Comparison of ENCODE assay signal across 1 cellular context in the genomic region with DNA sequence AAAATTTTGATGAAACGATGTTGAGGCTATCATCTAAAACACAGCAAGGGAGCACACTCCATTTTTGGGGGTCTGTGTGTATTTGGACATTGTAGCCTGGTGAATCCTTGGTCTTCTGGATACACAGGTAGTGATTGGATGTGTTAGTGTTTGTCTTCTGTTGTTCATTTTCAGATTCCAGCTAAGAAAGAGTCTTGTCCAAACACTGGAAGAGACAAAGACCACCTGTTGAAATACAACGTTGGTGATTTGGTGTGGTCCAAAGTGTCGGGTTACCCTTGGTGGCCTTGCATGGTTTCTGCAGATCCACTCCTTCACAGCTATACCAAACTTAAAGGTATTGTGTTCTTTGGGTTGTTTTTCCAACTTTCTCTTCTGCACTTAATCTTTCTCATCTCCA.
TF ChIP-seq lines count a peak whose summit lies in the region.

No MANE protein-coding gene starts in this region.

TF ChIP-seq in HepG2, 621 proteins besides CTCF, POLR2A, EP300 and RAD21 (continues in another document):
- TF ChIP-seq ZNF577 (CRISPR knock-in tag; IDR thresholded peaks at IDR 0.05; ENCODE audit: borderline replicate concordance, low read depth), result no peak
- TF ChIP-seq CENPX (CRISPR knock-in tag; IDR thresholded peaks at IDR 0.05), result no peak
- TF ChIP-seq SNAI1 (CRISPR knock-in tag; IDR thresholded peaks at IDR 0.05; ENCODE audit: borderline replicate concordance), result no peak
- TF ChIP-seq SP4 (CRISPR knock-in tag; IDR thresholded peaks at IDR 0.05), result no peak
- no peak for TF ChIP-seq DMAP1 (CRISPR knock-in tag; IDR thresholded peaks at IDR 0.05)
- TF ChIP-seq HNRNPK (IDR thresholded peaks at IDR 0.05; ENCODE audit: low read depth, low read length, poor library complexity, severe bottlenecking), result no peak
- TF ChIP-seq, protein P1, sequence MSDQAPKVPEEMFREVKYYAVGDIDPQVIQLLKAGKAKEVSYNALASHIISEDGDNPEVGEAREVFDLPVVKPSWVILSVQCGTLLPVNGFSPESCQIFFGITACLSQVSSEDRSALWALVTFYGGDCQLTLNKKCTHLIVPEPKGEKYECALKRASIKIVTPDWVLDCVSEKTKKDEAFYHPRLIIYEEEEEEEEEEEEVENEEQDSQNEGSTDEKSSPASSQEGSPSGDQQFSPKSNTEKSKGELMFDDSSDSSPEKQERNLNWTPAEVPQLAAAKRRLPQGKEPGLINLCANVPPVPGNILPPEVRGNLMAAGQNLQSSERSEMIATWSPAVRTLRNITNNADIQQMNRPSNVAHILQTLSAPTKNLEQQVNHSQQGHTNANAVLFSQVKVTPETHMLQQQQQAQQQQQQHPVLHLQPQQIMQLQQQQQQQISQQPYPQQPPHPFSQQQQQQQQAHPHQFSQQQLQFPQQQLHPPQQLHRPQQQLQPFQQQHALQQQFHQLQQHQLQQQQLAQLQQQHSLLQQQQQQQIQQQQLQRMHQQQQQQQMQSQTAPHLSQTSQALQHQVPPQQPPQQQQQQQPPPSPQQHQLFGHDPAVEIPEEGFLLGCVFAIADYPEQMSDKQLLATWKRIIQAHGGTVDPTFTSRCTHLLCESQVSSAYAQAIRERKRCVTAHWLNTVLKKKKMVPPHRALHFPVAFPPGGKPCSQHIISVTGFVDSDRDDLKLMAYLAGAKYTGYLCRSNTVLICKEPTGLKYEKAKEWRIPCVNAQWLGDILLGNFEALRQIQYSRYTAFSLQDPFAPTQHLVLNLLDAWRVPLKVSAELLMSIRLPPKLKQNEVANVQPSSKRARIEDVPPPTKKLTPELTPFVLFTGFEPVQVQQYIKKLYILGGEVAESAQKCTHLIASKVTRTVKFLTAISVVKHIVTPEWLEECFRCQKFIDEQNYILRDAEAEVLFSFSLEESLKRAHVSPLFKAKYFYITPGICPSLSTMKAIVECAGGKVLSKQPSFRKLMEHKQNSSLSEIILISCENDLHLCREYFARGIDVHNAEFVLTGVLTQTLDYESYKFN (CRISPR knock-in tag; conservative IDR thresholded peaks at IDR 0.05), result peak; percentile 76
- TF ChIP-seq GATAD2A (CRISPR knock-in tag; IDR thresholded peaks at IDR 0.05), result peak; percentile 63; the same call in 1 of the 2 replicates
- TF ChIP-seq, protein P2, sequence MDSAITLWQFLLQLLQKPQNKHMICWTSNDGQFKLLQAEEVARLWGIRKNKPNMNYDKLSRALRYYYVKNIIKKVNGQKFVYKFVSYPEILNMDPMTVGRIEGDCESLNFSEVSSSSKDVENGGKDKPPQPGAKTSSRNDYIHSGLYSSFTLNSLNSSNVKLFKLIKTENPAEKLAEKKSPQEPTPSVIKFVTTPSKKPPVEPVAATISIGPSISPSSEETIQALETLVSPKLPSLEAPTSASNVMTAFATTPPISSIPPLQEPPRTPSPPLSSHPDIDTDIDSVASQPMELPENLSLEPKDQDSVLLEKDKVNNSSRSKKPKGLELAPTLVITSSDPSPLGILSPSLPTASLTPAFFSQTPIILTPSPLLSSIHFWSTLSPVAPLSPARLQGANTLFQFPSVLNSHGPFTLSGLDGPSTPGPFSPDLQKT (CRISPR knock-in tag; IDR thresholded peaks at IDR 0.05; ENCODE audit: borderline replicate concordance), result no peak
- TF ChIP-seq ISL2 (CRISPR knock-in tag; IDR thresholded peaks at IDR 0.05), result 0 out of 2 replicates have a peak, but pooled peaks have one; percentile 32
- TF ChIP-seq, protein P3, sequence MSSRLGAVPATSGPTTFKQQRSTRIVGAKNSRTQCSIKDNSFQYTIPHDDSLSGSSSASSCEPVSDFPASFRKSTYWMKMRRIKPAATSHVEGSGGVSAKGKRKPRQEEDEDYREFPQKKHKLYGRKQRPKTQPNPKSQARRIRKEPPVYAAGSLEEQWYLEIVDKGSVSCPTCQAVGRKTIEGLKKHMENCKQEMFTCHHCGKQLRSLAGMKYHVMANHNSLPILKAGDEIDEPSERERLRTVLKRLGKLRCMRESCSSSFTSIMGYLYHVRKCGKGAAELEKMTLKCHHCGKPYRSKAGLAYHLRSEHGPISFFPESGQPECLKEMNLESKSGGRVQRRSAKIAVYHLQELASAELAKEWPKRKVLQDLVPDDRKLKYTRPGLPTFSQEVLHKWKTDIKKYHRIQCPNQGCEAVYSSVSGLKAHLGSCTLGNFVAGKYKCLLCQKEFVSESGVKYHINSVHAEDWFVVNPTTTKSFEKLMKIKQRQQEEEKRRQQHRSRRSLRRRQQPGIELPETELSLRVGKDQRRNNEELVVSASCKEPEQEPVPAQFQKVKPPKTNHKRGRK (CRISPR knock-in tag; IDR thresholded peaks at IDR 0.05), result no peak
- no peak for TF ChIP-seq ZNF331 (CRISPR knock-in tag; IDR thresholded peaks at IDR 0.05)
- peak; percentile 54; the same call in 1 of the 2 replicates for TF ChIP-seq HNF4A (CRISPR knock-in tag; IDR thresholded peaks at IDR 0.05)
- TF ChIP-seq FOXA3 (CRISPR knock-in tag; IDR thresholded peaks at IDR 0.05), result 0 out of 2 replicates have a peak, but pooled peaks have one; percentile 23
- peak; percentile 40; the same call in 1 of the 2 replicates for TF ChIP-seq POGZ (CRISPR knock-in tag; IDR thresholded peaks at IDR 0.05)
- TF ChIP-seq TEAD3 (CRISPR knock-in tag; optimal IDR thresholded peaks at IDR 0.05; ENCODE audit: borderline replicate concordance), result peak; percentile 5
- TF ChIP-seq FOXJ3 (CRISPR knock-in tag; IDR thresholded peaks at IDR 0.05; ENCODE audit: borderline replicate concordance), result 0 out of 2 replicates have a peak, but pooled peaks have one; percentile 25
- TF ChIP-seq, protein P4, sequence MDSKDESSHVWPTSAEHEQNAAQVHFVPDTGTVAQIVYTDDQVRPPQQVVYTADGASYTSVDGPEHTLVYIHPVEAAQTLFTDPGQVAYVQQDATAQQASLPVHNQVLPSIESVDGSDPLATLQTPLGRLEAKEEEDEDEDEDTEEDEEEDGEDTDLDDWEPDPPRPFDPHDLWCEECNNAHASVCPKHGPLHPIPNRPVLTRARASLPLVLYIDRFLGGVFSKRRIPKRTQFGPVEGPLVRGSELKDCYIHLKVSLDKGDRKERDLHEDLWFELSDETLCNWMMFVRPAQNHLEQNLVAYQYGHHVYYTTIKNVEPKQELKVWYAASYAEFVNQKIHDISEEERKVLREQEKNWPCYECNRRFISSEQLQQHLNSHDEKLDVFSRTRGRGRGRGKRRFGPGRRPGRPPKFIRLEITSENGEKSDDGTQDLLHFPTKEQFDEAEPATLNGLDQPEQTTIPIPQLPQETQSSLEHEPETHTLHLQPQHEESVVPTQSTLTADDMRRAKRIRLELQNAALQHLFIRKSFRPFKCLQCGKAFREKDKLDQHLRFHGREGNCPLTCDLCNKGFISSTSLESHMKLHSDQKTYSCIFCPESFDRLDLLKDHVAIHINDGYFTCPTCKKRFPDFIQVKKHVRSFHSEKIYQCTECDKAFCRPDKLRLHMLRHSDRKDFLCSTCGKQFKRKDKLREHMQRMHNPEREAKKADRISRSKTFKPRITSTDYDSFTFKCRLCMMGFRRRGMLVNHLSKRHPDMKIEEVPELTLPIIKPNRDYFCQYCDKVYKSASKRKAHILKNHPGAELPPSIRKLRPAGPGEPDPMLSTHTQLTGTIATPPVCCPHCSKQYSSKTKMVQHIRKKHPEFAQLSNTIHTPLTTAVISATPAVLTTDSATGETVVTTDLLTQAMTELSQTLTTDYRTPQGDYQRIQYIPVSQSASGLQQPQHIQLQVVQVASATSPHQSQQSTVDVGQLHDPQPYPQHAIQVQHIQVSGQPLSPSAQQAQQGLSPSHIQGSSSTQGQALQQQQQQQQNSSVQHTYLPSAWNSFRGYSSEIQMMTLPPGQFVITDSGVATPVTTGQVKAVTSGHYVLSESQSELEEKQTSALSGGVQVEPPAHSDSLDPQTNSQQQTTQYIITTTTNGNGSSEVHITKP (CRISPR knock-in tag; IDR thresholded peaks at IDR 0.05; ENCODE audit: low read depth), result 0 out of 2 replicates have a peak, but pooled peaks have one; percentile 66
- TF ChIP-seq, protein P5, sequence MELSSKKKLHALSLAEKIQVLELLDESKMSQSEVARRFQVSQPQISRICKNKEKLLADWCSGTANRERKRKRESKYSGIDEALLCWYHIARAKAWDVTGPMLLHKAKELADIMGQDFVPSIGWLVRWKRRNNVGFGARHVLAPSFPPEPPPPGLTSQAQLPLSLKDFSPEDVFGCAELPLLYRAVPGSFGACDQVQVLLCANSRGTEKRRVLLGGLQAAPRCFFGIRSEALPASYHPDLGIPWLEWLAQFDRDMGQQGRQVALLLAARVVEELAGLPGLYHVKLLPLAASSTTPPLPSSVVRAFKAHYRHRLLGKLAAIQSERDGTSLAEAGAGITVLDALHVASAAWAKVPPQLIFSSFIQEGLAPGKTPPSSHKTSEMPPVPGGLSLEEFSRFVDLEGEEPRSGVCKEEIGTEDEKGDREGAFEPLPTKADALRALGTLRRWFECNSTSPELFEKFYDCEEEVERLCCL (CRISPR knock-in tag; IDR thresholded peaks at IDR 0.05; ENCODE audit: borderline replicate concordance), result no peak
- TF ChIP-seq ZNF746 (CRISPR knock-in tag; IDR thresholded peaks at IDR 0.05), result no peak
- TF ChIP-seq KAT8 (CRISPR knock-in tag; IDR thresholded peaks at IDR 0.05), result no peak
- no peak for TF ChIP-seq ZNF451 (CRISPR knock-in tag; IDR thresholded peaks at IDR 0.05)
- TF ChIP-seq, protein P6, sequence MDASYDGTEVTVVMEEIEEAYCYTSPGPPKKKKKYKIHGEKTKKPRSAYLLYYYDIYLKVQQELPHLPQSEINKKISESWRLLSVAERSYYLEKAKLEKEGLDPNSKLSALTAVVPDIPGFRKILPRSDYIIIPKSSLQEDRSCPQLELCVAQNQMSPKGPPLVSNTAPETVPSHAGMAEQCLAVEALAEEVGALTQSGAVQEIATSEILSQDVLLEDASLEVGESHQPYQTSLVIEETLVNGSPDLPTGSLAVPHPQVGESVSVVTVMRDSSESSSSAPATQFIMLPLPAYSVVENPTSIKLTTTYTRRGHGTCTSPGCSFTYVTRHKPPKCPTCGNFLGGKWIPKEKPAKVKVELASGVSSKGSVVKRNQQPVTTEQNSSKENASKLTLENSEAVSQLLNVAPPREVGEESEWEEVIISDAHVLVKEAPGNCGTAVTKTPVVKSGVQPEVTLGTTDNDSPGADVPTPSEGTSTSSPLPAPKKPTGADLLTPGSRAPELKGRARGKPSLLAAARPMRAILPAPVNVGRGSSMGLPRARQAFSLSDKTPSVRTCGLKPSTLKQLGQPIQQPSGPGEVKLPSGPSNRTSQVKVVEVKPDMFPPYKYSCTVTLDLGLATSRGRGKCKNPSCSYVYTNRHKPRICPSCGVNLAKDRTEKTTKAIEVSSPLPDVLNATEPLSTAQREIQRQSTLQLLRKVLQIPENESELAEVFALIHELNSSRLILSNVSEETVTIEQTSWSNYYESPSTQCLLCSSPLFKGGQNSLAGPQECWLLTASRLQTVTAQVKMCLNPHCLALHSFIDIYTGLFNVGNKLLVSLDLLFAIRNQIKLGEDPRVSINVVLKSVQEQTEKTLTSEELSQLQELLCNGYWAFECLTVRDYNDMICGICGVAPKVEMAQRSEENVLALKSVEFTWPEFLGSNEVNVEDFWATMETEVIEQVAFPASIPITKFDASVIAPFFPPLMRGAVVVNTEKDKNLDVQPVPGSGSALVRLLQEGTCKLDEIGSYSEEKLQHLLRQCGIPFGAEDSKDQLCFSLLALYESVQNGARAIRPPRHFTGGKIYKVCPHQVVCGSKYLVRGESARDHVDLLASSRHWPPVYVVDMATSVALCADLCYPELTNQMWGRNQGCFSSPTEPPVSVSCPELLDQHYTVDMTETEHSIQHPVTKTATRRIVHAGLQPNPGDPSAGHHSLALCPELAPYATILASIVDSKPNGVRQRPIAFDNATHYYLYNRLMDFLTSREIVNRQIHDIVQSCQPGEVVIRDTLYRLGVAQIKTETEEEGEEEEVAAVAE (CRISPR knock-in tag; IDR thresholded peaks at IDR 0.05; ENCODE audit: borderline replicate concordance), result 0 out of 2 replicates have a peak, but pooled peaks have one; percentile 17
- TF ChIP-seq ZFP37 (CRISPR knock-in tag; IDR thresholded peaks at IDR 0.05; ENCODE audit: borderline replicate concordance), result no peak
- no peak for TF ChIP-seq NR3C1 (CRISPR knock-in tag; IDR thresholded peaks at IDR 0.05)
- no peak for TF ChIP-seq ZSCAN29 (CRISPR knock-in tag; conservative IDR thresholded peaks at IDR 0.05)
- no peak for TF ChIP-seq ZNF614 (CRISPR knock-in tag; IDR thresholded peaks at IDR 0.05; ENCODE audit: borderline replicate concordance)
- TF ChIP-seq LCORL (IDR thresholded peaks at IDR 0.05), result no peak
- no peak for TF ChIP-seq LCORL (CRISPR knock-in tag; IDR thresholded peaks at IDR 0.05)
- TF ChIP-seq, protein P7, sequence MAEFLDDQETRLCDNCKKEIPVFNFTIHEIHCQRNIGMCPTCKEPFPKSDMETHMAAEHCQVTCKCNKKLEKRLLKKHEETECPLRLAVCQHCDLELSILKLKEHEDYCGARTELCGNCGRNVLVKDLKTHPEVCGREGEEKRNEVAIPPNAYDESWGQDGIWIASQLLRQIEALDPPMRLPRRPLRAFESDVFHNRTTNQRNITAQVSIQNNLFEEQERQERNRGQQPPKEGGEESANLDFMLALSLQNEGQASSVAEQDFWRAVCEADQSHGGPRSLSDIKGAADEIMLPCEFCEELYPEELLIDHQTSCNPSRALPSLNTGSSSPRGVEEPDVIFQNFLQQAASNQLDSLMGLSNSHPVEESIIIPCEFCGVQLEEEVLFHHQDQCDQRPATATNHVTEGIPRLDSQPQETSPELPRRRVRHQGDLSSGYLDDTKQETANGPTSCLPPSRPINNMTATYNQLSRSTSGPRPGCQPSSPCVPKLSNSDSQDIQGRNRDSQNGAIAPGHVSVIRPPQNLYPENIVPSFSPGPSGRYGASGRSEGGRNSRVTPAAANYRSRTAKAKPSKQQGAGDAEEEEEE (CRISPR knock-in tag; IDR thresholded peaks at IDR 0.05; ENCODE audit: borderline replicate concordance), result no peak
- TF ChIP-seq SOX6 (IDR thresholded peaks at IDR 0.05), result no peak
- peak; percentile 78 for TF ChIP-seq SOX6 (CRISPR knock-in tag; IDR thresholded peaks at IDR 0.05)
- TF ChIP-seq SUZ12 (IDR thresholded peaks at IDR 0.05; ENCODE audit: low read depth, low read length), result no peak
